ENCODE assay signal across 12 cellular contexts in genomic region chr16:69191136-69191535, GRCh38.
"Had no signal": no experiment of that assay in that cellular context is flagged by ENCODE, and none has a peak within 500 bp of the region (broad histone marks: within the 10 kb centered on the region; RNA-seq: fewer than 3 reads in every experiment).

No MANE protein-coding gene starts in this region.

- H3K9me3 Mint-ChIP-seq: neural progenitor cell had no signal

- H2AFZ ChIP-seq: neural progenitor cell, parathyroid adenoma had no signal

- H3K4me3 Mint-ChIP-seq: neural progenitor cell had no signal

- H3K4me2 ChIP-seq: neural progenitor cell had no signal

- H3K27me3 ChIP-seq: cardiac muscle cell, gastrocnemius medialis, neural progenitor cell, tibial artery had no signal

- H3K27ac ChIP-seq: cardiac muscle cell, neural progenitor cell, parathyroid adenoma had no signal

- H3K9me3 ChIP-seq: gastrocnemius medialis, tibial artery had no signal

- H3K4me3 ChIP-seq: cardiac muscle cell, gastrocnemius medialis, neural progenitor cell, skin epidermis, tibial artery had no signal

- H3K27ac Mint-ChIP-seq: neural progenitor cell had no signal

- ATAC-seq: gastrocnemius medialis had no signal

- H3K36me3 ChIP-seq: cardiac muscle cell, gastrocnemius medialis, neural progenitor cell, tibial artery had no signal

- DNase-seq: activated CD4-positive, CD25-positive, alpha-beta regulatory T cell; activated naive CD4-positive, alpha-beta T cell treated with Interleukin-2 at 50 U/mL for 16 hours; effector CD8-positive, alpha-beta T cell; gastrocnemius medialis; left ventricle myocardium superior; mesenchymal stem cell; retina; tibial artery had no signal
